8 cellular contexts compared by ENCODE assay signal in the genomic region with DNA sequence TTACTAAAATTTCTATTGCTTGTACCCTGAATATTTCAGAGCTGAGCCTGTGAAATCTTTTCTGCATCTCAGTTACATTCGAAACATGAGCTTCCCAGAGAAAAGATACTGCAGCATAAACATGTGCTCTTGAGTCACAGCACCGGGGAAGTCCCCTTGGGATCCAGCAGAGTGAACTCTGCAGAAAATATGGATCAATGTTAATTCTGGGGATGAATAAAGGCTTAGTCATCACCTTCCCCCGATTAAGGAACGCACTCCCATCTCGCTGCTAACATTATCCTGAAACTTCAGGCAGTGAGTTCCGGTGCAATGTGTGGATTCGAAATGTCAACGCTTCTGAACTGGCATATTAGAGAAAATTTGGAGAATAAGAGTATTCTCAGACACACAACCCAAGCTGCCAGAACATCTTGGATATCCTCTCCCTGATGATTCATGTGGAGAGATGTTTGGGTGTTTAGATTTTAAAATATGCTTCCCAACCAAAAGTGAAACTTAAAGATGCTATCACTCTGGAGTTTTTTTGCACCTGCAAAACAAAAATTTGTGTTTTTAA.
A peak's percentile ranks its signal among the peaks of the same experiment; 100 is the strongest.
DNase-seq lines count a peak whose midpoint lies in the region; ATAC-seq, FAIRE-seq and TF ChIP-seq lines count a peak whose summit lies in the region.

No MANE protein-coding gene starts in this region.

- H3K36me3 ChIP-seq in Peyer's patch: peaks cover 0 to 14% (median 0%) of the 10 kb centered on the region in 3 donors

- TF ChIP-seq CTCF in Peyer's patch (IDR thresholded peaks at IDR 0.05) (no peak), osteocyte (IDR thresholded peaks at IDR 0.05) (no peak)

- no peaks in the 10 kb centered on the region for H3K27me3 ChIP-seq in Peyer's patch

- FAIRE-seq in GM12891 (lab: Jason Lieb, UNC): no peak

- peaks cover 38% of the 10 kb centered on the region for H3K4me1 Mint-ChIP-seq in osteocyte (ENCODE audit: unreplicated experiment)

- H3K4me1 ChIP-seq in Peyer's patch: peaks cover 6 to 55% (median 28%) of the 10 kb centered on the region in 4 donors

- no peaks in the 10 kb centered on the region for H3K9me3 ChIP-seq in Peyer's patch

- no peaks in the 10 kb centered on the region for H3K27me3 Mint-ChIP-seq in osteocyte (ENCODE audit: unreplicated experiment)

- peak overlapping the region; percentile 56 to 85 (median 81) for H3K27ac ChIP-seq in Peyer's patch
- peak overlapping the region; percentile 82 for H3K27ac ChIP-seq in epithelial cell of prostate

- no peak for ATAC-seq in HG03135 (IDR thresholded peaks at IDR 0.05; ENCODE audit: unreplicated experiment)

- peak overlapping the region; percentile 88 for H3K27ac Mint-ChIP-seq in osteocyte (ENCODE audit: unreplicated experiment)

- TF ChIP-seq POLR2A in Peyer's patch (IDR thresholded peaks at IDR 0.05) (no peak), GM12891 (IDR thresholded peaks at IDR 0.05; ENCODE audit: low read depth, low read length) (no peak)

- DNase-seq in GM03348 (ENCODE audit: low spot score): peak; percentile 87
- peak in 1 of 3 donors; percentile 73 for DNase-seq in Peyer's patch
- peak; percentile 84 for DNase-seq in epithelial cell of prostate (ENCODE audit: low read depth, low spot score)
- no peak for DNase-seq in osteocyte (ENCODE audit: extremely low spot score, unreplicated experiment)
- DNase-seq in NCI-H2196 (lab: John Stamatoyannopoulos, UW; ENCODE audit: unreplicated experiment): no peak
- no peak for DNase-seq in DMS79 (lab: John Stamatoyannopoulos, UW)
- no peak for DNase-seq in GM12891 (ENCODE audit: insufficient read length, low spot score)

- H3K9me3 Mint-ChIP-seq in osteocyte (ENCODE audit: unreplicated experiment): no peaks in the 10 kb centered on the region

- peak overlapping the region in 3 of 4 donors; percentile 13 to 33 (median 21) for H3K4me3 ChIP-seq in Peyer's patch

- peaks cover 20% of the 10 kb centered on the region for H3K36me3 Mint-ChIP-seq in osteocyte (ENCODE audit: unreplicated experiment)

- peak overlapping the region; percentile 66 for H3K4me3 Mint-ChIP-seq in osteocyte (ENCODE audit: unreplicated experiment)

TF ChIP-seq in GM12891, 5 proteins besides CTCF, POLR2A, EP300 and RAD21:
- no peak for TF ChIP-seq TAF1 (IDR thresholded peaks at IDR 0.05; ENCODE audit: low read depth, low read length)
- no peak for TF ChIP-seq POU2F2 (IDR thresholded peaks at IDR 0.05; ENCODE audit: low read depth, low read length)
- TF ChIP-seq SPI1 (IDR thresholded peaks at IDR 0.05; ENCODE audit: low read depth, low read length): no peak
- no peak for TF ChIP-seq POLR2AphosphoS5 (IDR thresholded peaks at IDR 0.05; ENCODE audit: low read depth, low read length)
- no peak for TF ChIP-seq PAX5 (IDR thresholded peaks at IDR 0.05; ENCODE audit: insufficient read depth, low read length, severe bottlenecking)

Comparison
In these comparisons a context has a peak if more than half of its experiments do, and no peak if none do; other contexts are left out.
1. DNase-seq: peak in GM03348 (single experiment) and epithelial cell of prostate (single experiment); none in osteocyte (single experiment), NCI-H2196 (single experiment), DMS79 (single experiment) and GM12891 (single experiment).